Comparison of ENCODE assay signal across 8 cellular contexts in the genomic region with DNA sequence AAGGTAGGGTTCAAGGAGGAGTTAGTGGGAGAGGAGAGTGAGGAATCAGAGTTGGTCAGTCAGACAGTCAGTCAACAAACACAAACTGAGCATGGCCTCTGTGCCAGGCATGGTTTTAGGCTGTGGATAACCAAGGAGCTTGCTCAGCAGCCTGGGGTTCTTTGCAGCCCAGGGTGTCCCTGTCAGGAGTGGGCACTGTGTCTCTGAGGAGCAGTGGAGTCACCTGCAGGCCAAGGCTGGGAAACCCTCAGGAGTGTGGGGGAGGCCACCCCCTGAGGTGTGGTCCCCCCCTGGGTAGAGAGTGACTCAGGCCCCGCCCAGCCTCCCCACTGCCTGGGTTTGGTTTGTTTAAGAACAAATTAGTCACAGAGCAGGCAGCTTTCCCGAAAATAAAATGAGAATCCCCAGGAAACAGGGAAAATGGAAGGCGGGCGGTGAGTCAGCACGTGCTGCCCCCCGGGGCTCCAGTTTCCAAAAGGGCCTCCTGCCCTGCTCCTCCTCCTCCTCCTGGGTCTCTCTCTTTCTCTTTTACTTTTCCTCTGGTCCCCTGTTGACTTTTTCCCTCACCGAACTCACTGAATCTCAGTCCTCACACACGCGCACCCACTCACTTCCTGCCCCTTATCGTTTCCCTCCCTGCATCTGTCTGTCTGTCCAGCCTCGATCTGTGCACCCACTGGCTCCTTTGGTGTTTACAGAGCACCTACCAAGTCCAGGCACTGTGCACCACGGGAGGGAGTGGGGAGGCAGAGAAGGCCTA. TPM values are rescaled to one million over a fixed set of nuclear protein-coding genes. Genes with fewer than 3 reads are reported as not detected.
A peak's percentile ranks its signal among the peaks of the same experiment; 100 is the strongest.
DNase-seq lines count a peak whose midpoint lies in the region; ATAC-seq, FAIRE-seq and TF ChIP-seq lines count a peak whose summit lies in the region.

No MANE protein-coding gene starts in this region.

- peak; percentile 69 for FAIRE-seq in GM12891 (lab: Jason Lieb, UNC)

- CTCF ChIA-PET in SK-N-SH (lab: Yijun Ruan, JAX), result interaction anchor here (1.2 to 8.2 kb wide), 7 partner anchors 9 to 107 kb away, joined by 3 to 66 read pairs (median 6); a partner anchor contains a TSS

- no peaks in the 10 kb centered on the region for H4K20me1 ChIP-seq in SK-N-SH (ENCODE audit: insufficient read depth)

- peaks cover 40% of the 10 kb centered on the region for H3F3A ChIP-seq in SK-N-SH (replicated peaks; ENCODE audit: insufficient read depth)

- WGBS in SK-N-SH (ENCODE audit: low lambda C conversion rate), result 8% methylated on average over 12 of the region's 12 CpGs

- no peaks in the 10 kb centered on the region for H3K9me2 ChIP-seq in SK-N-SH

- no peaks in the 10 kb centered on the region for H3K79me2 ChIP-seq in SK-N-SH (ENCODE audit: insufficient read depth)

- H3K27me3 ChIP-seq in SK-N-SH (ENCODE audit: insufficient read depth), result no peaks in the 10 kb centered on the region

- peaks cover 21 to 32% of the 10 kb centered on the region in 2 experiments; a peak in 3 of 4 replicates for H3K4me1 ChIP-seq in SK-N-SH (ENCODE audit: control insufficient read depth in 1 of 2, insufficient read depth in 2 of 2, low read depth in 1 of 2, low read length in 1 of 2)

- peak; percentile 36; the same call in 1 of the 2 replicates for TF ChIP-seq CTCF in SK-N-SH (IDR thresholded peaks at IDR 0.05)

- peak overlapping the region; percentile 3 to 99; a peak in 3 of 4 replicates for H3K27ac ChIP-seq in SK-N-SH (ENCODE audit: low read depth in 2 of 2, low read length in 1 of 2)

- no peak for TF ChIP-seq RAD21 in SK-N-SH (IDR thresholded peaks at IDR 0.05; ENCODE audit: low read length)

- POLR2A ChIA-PET in SK-N-SH (lab: Yijun Ruan, JAX), result no interaction called here

- TF ChIP-seq POLR2A in GM12891 (IDR thresholded peaks at IDR 0.05; ENCODE audit: low read depth, low read length), result no peak

- H3K36me3 ChIP-seq in SK-N-SH (replicated peaks in 1 of 2; ENCODE audit: control insufficient read depth in 1 of 2, insufficient read depth in 2 of 2, low read length in 1 of 2), result no peaks in the 10 kb centered on the region

- H3K4me2 ChIP-seq in SK-N-SH, result peak overlapping the region; percentile 77

- ATAC-seq in HG03469 (IDR thresholded peaks at IDR 0.05; ENCODE audit: unreplicated experiment), result no peak

- peak overlapping the region; percentile 85 for H3K9ac ChIP-seq in SK-N-SH

- TF ChIP-seq EP300 in SK-N-SH (IDR thresholded peaks at IDR 0.05; ENCODE audit: borderline replicate concordance in 1 of 2, low read depth in 1 of 2, low read length in 1 of 2), result peak in 1 of 2 experiments; percentile 88; a peak in 1 of 4 replicates

- peak overlapping the region; percentile 82; the same call in 1 of the 2 replicates for H2AFZ ChIP-seq in SK-N-SH (ENCODE audit: low read depth)

- H3K9me3 ChIP-seq in SK-N-SH, result no peaks in the 10 kb centered on the region
- no peaks in the 10 kb centered on the region for H3K9me3 ChIP-seq in iPS-18c (ENCODE audit: control insufficient read depth, insufficient read depth, low read length)

- H3K4me3 ChIP-seq in SK-N-SH (ENCODE audit: low read depth in 2 of 2, low read length in 1 of 2) (peak overlapping the region in 1 of 2 experiments; percentile 41; a peak in 1 of 4 replicates), iPS-18c (ENCODE audit: insufficient read depth, low read depth, low read length) (peak overlapping the region; percentile 34)

- DNase-seq in GM12891 (ENCODE audit: insufficient read length, low spot score) (no peak), SK-N-SH (peak; percentile 57), amniotic stem cell (lab: John Stamatoyannopoulos, UW) (peak; percentile 83), NCI-H510A treated with DMSO at 0.1 percent for 48 hours (lab: John Stamatoyannopoulos, UW) (no peak), NCI-H524 treated with DMSO at 0.1 percent for 48 hours (lab: John Stamatoyannopoulos, UW) (no peak)
- peak; percentile 23 to 55 for DNase-seq in stimulated activated CD4-positive, alpha-beta T cell treated with anti-CD3 and anti-CD28 coated beads, Interleukin-15, amount 100 ng/mL, for 1 hour (ENCODE audit: low read depth in 1 of 2, low spot score in 1 of 2)

TF ChIP-seq in GM12891, 5 proteins besides CTCF, POLR2A, EP300 and RAD21:
- no peak for TF ChIP-seq TAF1 (IDR thresholded peaks at IDR 0.05; ENCODE audit: low read depth, low read length)
- TF ChIP-seq SPI1 (IDR thresholded peaks at IDR 0.05; ENCODE audit: low read depth, low read length), result 0 out of 2 replicates have a peak, but pooled peaks have one; percentile 3

TF ChIP-seq in SK-N-SH, 30 proteins besides CTCF, POLR2A, EP300 and RAD21:
- TF ChIP-seq SIN3A (IDR thresholded peaks at IDR 0.05; ENCODE audit: borderline replicate concordance, low read depth, low read length) (peak; percentile 61; the same call in 1 of the 2 replicates), GATA2 (CRISPR knock-in tag; IDR thresholded peaks at IDR 0.05) (no peak), NFIC (IDR thresholded peaks at IDR 0.05; ENCODE audit: borderline replicate concordance) (peak; percentile 70), RXRA (IDR thresholded peaks at IDR 0.05; ENCODE audit: borderline replicate concordance, low read depth) (no peak; the same call in 1 of the 2 replicates), JUND (IDR thresholded peaks at IDR 0.05) (peak; percentile 89; the same call in 1 of the 2 replicates), FOSL2 (IDR thresholded peaks at IDR 0.05; ENCODE audit: borderline replicate concordance, low read depth) (peak; percentile 97), NRF1 (IDR thresholded peaks at IDR 0.05; ENCODE audit: low read depth, low read length) (no peak), TCF12 (IDR thresholded peaks at IDR 0.05) (peak; percentile 93), POLR2AphosphoS5 (IDR thresholded peaks at IDR 0.05; ENCODE audit: low read depth, low read length) (peak; percentile 64), MEF2A (IDR thresholded peaks at IDR 0.05; ENCODE audit: borderline replicate concordance, low read depth) (no peak; the same call in 1 of the 2 replicates), TEAD4 (IDR thresholded peaks at IDR 0.05; ENCODE audit: borderline replicate concordance, insufficient read depth) (peak; percentile 85), TAF1 (IDR thresholded peaks at IDR 0.05; ENCODE audit: borderline replicate concordance, low read depth, low read length) (peak; percentile 68; the same call in 1 of the 2 replicates), YY1 (IDR thresholded peaks at IDR 0.05; ENCODE audit: low read depth) (peak; percentile 86)
- TF ChIP-seq, protein P1, sequence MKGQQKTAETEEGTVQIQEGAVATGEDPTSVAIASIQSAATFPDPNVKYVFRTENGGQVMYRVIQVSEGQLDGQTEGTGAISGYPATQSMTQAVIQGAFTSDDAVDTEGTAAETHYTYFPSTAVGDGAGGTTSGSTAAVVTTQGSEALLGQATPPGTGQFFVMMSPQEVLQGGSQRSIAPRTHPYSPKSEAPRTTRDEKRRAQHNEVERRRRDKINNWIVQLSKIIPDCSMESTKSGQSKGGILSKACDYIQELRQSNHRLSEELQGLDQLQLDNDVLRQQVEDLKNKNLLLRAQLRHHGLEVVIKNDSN (IDR thresholded peaks at IDR 0.05; ENCODE audit: borderline replicate concordance, low read depth), result peak; percentile 61; the same call in 1 of the 2 replicates
- TF ChIP-seq, protein P2, sequence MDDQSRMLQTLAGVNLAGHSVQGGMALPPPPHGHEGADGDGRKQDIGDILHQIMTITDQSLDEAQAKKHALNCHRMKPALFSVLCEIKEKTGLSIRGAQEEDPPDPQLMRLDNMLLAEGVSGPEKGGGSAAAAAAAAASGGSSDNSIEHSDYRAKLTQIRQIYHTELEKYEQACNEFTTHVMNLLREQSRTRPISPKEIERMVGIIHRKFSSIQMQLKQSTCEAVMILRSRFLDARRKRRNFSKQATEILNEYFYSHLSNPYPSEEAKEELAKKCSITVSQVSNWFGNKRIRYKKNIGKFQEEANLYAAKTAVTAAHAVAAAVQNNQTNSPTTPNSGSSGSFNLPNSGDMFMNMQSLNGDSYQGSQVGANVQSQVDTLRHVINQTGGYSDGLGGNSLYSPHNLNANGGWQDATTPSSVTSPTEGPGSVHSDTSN (IDR thresholded peaks at IDR 0.05), result peak; percentile 73
- TF ChIP-seq, protein P3, sequence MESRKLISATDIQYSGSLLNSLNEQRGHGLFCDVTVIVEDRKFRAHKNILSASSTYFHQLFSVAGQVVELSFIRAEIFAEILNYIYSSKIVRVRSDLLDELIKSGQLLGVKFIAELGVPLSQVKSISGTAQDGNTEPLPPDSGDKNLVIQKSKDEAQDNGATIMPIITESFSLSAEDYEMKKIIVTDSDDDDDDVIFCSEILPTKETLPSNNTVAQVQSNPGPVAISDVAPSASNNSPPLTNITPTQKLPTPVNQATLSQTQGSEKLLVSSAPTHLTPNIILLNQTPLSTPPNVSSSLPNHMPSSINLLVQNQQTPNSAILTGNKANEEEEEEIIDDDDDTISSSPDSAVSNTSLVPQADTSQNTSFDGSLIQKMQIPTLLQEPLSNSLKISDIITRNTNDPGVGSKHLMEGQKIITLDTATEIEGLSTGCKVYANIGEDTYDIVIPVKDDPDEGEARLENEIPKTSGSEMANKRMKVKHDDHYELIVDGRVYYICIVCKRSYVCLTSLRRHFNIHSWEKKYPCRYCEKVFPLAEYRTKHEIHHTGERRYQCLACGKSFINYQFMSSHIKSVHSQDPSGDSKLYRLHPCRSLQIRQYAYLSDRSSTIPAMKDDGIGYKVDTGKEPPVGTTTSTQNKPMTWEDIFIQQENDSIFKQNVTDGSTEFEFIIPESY (IDR thresholded peaks at IDR 0.05; ENCODE audit: borderline replicate concordance, low read depth), result peak; percentile 70; the same call in 1 of the 2 replicates
- TF ChIP-seq, protein P4, sequence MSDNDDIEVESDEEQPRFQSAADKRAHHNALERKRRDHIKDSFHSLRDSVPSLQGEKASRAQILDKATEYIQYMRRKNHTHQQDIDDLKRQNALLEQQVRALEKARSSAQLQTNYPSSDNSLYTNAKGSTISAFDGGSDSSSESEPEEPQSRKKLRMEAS (IDR thresholded peaks at IDR 0.05; ENCODE audit: low read depth), result peak; percentile 97
TF ChIP-seq in SK-N-SH: peak in this region for 13.

RNA-seq across cellular contexts. Expression of a gene that starts 44.3 kb away (rescaled TPM):
- 2.0 TPM for polyA plus RNA-seq in GM12891 (2012; ENCODE audit: low read depth, missing spikeins)
- polyA plus RNA-seq in SK-N-SH (2012; rRNA removed), result 24.9 and 26.1 TPM in 2 replicates
- 16.5 and 23.9 TPM in 2 replicates for polyA plus RNA-seq in SK-N-SH (2012; cell fraction: cytosol; rRNA removed)
- 51.0 and 55.2 TPM in 2 replicates for polyA plus RNA-seq in SK-N-SH (2012; cell fraction: nucleus; rRNA removed)

Comparison
In these comparisons a context has a peak if more than half of its experiments do, and no peak if none do; other contexts are left out.
1. DNase-seq: peak in SK-N-SH (single experiment), amniotic stem cell (single experiment) and stimulated activated CD4-positive, alpha-beta T cell treated with anti-CD3 and anti-CD28 coated beads, Interleukin-15, amount 100 ng/mL, for 1 hour (2 of 2); none in GM12891 (single experiment), NCI-H510A treated with DMSO at 0.1 percent for 48 hours (single experiment) and NCI-H524 treated with DMSO at 0.1 percent for 48 hours (single experiment).